In the genomic region with DNA sequence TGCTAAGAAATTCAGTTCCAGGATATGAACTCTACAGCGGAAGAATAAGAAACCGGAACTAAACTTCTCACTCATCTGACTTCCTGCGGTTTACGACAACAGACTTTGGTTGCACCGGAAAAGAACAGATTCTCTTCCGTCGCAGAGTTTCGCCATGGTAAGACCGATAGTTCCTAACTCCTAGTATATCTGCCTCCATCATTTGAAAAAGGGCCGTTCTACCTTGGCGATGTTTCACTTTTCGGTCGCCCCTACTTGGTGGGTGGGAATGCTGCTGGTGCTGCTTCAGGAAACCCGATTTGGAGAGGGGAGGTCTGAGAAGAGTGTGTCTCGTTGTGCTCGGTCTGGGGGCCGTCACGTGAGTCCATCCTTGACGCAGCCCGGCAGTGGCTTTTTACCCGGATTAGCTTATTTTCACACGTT, we compare ENCODE assay signal across 1 cellular context.
TF ChIP-seq lines count a peak whose summit lies in the region.

A gene (plus strand): TSS at position 132 of the 423 bp plus-strand sequence. CDS start 23 bp downstream, at position 155.

TF ChIP-seq in SK-N-SH, 30 proteins besides CTCF, POLR2A, EP300 and RAD21 (continued from another document):
- TF ChIP-seq, protein P1, sequence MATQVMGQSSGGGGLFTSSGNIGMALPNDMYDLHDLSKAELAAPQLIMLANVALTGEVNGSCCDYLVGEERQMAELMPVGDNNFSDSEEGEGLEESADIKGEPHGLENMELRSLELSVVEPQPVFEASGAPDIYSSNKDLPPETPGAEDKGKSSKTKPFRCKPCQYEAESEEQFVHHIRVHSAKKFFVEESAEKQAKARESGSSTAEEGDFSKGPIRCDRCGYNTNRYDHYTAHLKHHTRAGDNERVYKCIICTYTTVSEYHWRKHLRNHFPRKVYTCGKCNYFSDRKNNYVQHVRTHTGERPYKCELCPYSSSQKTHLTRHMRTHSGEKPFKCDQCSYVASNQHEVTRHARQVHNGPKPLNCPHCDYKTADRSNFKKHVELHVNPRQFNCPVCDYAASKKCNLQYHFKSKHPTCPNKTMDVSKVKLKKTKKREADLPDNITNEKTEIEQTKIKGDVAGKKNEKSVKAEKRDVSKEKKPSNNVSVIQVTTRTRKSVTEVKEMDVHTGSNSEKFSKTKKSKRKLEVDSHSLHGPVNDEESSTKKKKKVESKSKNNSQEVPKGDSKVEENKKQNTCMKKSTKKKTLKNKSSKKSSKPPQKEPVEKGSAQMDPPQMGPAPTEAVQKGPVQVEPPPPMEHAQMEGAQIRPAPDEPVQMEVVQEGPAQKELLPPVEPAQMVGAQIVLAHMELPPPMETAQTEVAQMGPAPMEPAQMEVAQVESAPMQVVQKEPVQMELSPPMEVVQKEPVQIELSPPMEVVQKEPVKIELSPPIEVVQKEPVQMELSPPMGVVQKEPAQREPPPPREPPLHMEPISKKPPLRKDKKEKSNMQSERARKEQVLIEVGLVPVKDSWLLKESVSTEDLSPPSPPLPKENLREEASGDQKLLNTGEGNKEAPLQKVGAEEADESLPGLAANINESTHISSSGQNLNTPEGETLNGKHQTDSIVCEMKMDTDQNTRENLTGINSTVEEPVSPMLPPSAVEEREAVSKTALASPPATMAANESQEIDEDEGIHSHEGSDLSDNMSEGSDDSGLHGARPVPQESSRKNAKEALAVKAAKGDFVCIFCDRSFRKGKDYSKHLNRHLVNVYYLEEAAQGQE (IDR thresholded peaks at IDR 0.05; ENCODE audit: low read depth, low read length), result no peak
- no peak for TF ChIP-seq CHD2 (IDR thresholded peaks at IDR 0.05; ENCODE audit: low read length, partially characterized antibody)
- TF ChIP-seq, protein P2, sequence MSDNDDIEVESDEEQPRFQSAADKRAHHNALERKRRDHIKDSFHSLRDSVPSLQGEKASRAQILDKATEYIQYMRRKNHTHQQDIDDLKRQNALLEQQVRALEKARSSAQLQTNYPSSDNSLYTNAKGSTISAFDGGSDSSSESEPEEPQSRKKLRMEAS (IDR thresholded peaks at IDR 0.05; ENCODE audit: low read depth), result no peak
- TF ChIP-seq NRF1 (IDR thresholded peaks at IDR 0.05; ENCODE audit: low read depth, low read length), result no peak
- TF ChIP-seq TAF1 (IDR thresholded peaks at IDR 0.05; ENCODE audit: borderline replicate concordance, low read depth, low read length), result no peak
- TF ChIP-seq MEF2A (IDR thresholded peaks at IDR 0.05; ENCODE audit: borderline replicate concordance, low read depth), result no peak
- no peak for TF ChIP-seq FOXJ3 (CRISPR knock-in tag; IDR thresholded peaks at IDR 0.05)
- TF ChIP-seq, protein P3, sequence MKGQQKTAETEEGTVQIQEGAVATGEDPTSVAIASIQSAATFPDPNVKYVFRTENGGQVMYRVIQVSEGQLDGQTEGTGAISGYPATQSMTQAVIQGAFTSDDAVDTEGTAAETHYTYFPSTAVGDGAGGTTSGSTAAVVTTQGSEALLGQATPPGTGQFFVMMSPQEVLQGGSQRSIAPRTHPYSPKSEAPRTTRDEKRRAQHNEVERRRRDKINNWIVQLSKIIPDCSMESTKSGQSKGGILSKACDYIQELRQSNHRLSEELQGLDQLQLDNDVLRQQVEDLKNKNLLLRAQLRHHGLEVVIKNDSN (IDR thresholded peaks at IDR 0.05; ENCODE audit: borderline replicate concordance, low read depth), result no peak
- TF ChIP-seq TEAD4 (IDR thresholded peaks at IDR 0.05; ENCODE audit: borderline replicate concordance, insufficient read depth), result no peak
- TF ChIP-seq GABPA (IDR thresholded peaks at IDR 0.05; ENCODE audit: low read depth), result no peak
